Comparison of ENCODE assay signal across 9 cellular contexts in the genomic region with DNA sequence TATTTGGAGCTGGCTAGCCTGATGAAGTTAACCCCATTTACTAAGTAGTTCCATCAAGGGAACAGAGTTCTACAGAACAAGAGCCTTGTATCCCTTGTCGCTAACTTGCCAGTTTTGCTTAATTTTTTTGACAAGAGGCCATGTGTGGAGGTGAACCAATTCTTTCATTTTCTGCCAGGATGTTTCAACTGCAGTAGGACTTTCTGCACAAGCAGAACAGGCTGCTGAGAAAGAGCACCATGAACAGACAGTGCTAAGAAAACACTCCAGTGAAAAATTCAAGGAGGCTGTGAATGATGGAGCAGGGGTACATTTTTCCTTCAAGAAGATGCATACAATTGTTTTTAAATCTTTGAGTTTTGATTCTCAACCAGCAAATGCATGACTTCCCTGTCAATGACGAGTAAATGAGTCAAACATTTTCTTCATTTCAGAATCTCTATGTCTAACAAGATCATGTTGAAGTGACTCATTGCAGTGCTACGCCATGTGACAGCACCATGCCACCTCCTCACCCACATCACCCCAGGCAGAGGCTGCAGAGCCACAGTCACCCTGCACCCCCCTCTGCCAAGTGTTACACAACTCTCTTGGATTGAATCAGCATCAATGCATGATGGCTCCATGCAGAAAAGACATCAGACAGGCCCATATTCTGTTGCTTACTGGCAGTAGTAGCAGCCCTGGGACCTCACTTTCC.
DNase-seq lines count a peak whose midpoint lies in the region; ATAC-seq, FAIRE-seq and TF ChIP-seq lines count a peak whose summit lies in the region.
"Had no signal": no experiment of that assay in that cellular context is flagged by ENCODE, and none has a peak within 500 bp of the region (broad histone marks: within the 10 kb centered on the region; RNA-seq: fewer than 3 reads in every experiment).

No MANE protein-coding gene starts in this region.

- FAIRE-seq in kidney (lab: Jason Lieb, UNC), result no peak

- peak; percentile 100 for ATAC-seq in activated naive CD4-positive, alpha-beta T cell treated with anti-CD3 and anti-CD28 coated beads, Interleukin-2, amount 50 U/mL, for 72 hours
- peak; percentile 97 for ATAC-seq in stimulated activated effector memory CD8-positive, alpha-beta T cell treated with anti-CD3 and anti-CD28 coated beads, Interleukin-12 subunit alpha, Interleukin-12 subunit beta, amount 100 ng/mL, for 72 hours
- no peak for ATAC-seq in GM21825 (IDR thresholded peaks at IDR 0.05; ENCODE audit: unreplicated experiment)

- H3K9me3 Mint-ChIP-seq in activated naive CD4-positive, alpha-beta T cell treated with anti-CD3 and anti-CD28 coated beads, Interleukin-2, amount 50 U/mL, for 72 hours, result no peaks in the 10 kb centered on the region
- H3K9me3 Mint-ChIP-seq in stimulated activated effector memory CD8-positive, alpha-beta T cell treated with anti-CD3 and anti-CD28 coated beads, Interleukin-12 subunit alpha, Interleukin-12 subunit beta, amount 100 ng/mL, for 72 hours, result no peaks in the 10 kb centered on the region
- H3K9me3 Mint-ChIP-seq in Caco-2 (ENCODE audit: unreplicated experiment), result no peaks in the 10 kb centered on the region

- no TSS peak for BruUV-seq in Caco-2 (replicated peaks; lab: Mats Ljungman, UMichigan)

- peaks cover 0 to 6% of the 10 kb centered on the region in 2 donors for H3K36me3 Mint-ChIP-seq in activated naive CD4-positive, alpha-beta T cell treated with anti-CD3 and anti-CD28 coated beads, Interleukin-2, amount 50 U/mL, for 72 hours
- H3K36me3 Mint-ChIP-seq in stimulated activated effector memory CD8-positive, alpha-beta T cell treated with anti-CD3 and anti-CD28 coated beads, Interleukin-12 subunit alpha, Interleukin-12 subunit beta, amount 100 ng/mL, for 72 hours, result no peaks in the 10 kb centered on the region
- peaks cover 25% of the 10 kb centered on the region for H3K36me3 Mint-ChIP-seq in Caco-2 (ENCODE audit: insufficient read depth, unreplicated experiment)
- H3K36me3 Mint-ChIP-seq: brain had no signal

- H3K36me3 ChIP-seq in kidney (ENCODE audit: control insufficient read depth in 1 of 2, insufficient read depth in 2 of 2, low read length in 2 of 2) (no peaks in the 10 kb centered on the region), Caco-2 (ENCODE audit: control insufficient read depth, insufficient read depth, low read length) (no peaks in the 10 kb centered on the region)

- H3K4me3 ChIP-seq in Jurkat, Clone E6-1 (ENCODE audit: low read length), result no peak overlapping the region
- H3K4me3 ChIP-seq in kidney (ENCODE audit: low read length in 2 of 2), result no peak overlapping the region
- H3K4me3 ChIP-seq in Caco-2 (ENCODE audit: low read depth, low read length), result no peak overlapping the region

- H3K9me3 ChIP-seq in kidney (ENCODE audit: control insufficient read depth in 1 of 2, low read length in 2 of 2) (no peaks in the 10 kb centered on the region), Caco-2 (no peaks in the 10 kb centered on the region)

- H3K4me1 ChIP-seq in kidney (ENCODE audit: control insufficient read depth in 1 of 2, insufficient read depth in 1 of 2, low read depth in 1 of 2, low read length in 2 of 2) (no peaks in the 10 kb centered on the region), Caco-2 (no peaks in the 10 kb centered on the region)

- peak; percentile 83 for DNase-seq in AG08396 (ENCODE audit: low spot score)
- peak; percentile 54 for DNase-seq in Jurkat, Clone E6-1 (ENCODE audit: low read depth, low spot score)
- peak; percentile 70 to 73 for DNase-seq in activated naive CD4-positive, alpha-beta T cell treated with anti-CD3 and anti-CD28 coated beads, Interleukin-2, amount 50 U/mL, for 72 hours (ENCODE audit: low spot score in 2 of 2)
- DNase-seq in kidney, result peak; percentile 77
- peak; percentile 8 to 78 for DNase-seq in stimulated activated effector memory CD8-positive, alpha-beta T cell treated with anti-CD3 and anti-CD28 coated beads, Interleukin-12 subunit alpha, Interleukin-12 subunit beta, amount 100 ng/mL, for 72 hours (ENCODE audit: low spot score in 2 of 2)
- no peak for DNase-seq in DMS53 treated with DMSO at 0.1 percent for 48 hours (lab: John Stamatoyannopoulos, UW; ENCODE audit: unreplicated experiment)
- DNase-seq in Caco-2, result no peak

- intact Hi-C loops in kidney (cut with DNase I) (no loop called here), Caco-2 (cut with micrococcal nuclease; ENCODE audit: unreplicated experiment) (no loop called here)

- H3K4me1 Mint-ChIP-seq in stimulated activated effector memory CD8-positive, alpha-beta T cell treated with anti-CD3 and anti-CD28 coated beads, Interleukin-12 subunit alpha, Interleukin-12 subunit beta, amount 100 ng/mL, for 72 hours, result no peaks in the 10 kb centered on the region
- H3K4me1 Mint-ChIP-seq in Caco-2 (ENCODE audit: low read depth, unreplicated experiment), result no peaks in the 10 kb centered on the region

- no peaks in the 10 kb centered on the region for H3K27me3 Mint-ChIP-seq in Caco-2 (ENCODE audit: insufficient read depth, unreplicated experiment)
- H3K27me3 Mint-ChIP-seq: brain had no signal

- CTCF ChIA-PET in Caco-2 (lab: Charles Lee), result no interaction called here

- no peaks in the 10 kb centered on the region for H3K27me3 ChIP-seq in Caco-2 (replicated peaks; ENCODE audit: control insufficient read depth, insufficient read depth, low read length)

- H3K27ac Mint-ChIP-seq in activated naive CD4-positive, alpha-beta T cell treated with anti-CD3 and anti-CD28 coated beads, Interleukin-2, amount 50 U/mL, for 72 hours, result peak overlapping the region; percentile 40 to 81
- H3K27ac Mint-ChIP-seq in stimulated activated effector memory CD8-positive, alpha-beta T cell treated with anti-CD3 and anti-CD28 coated beads, Interleukin-12 subunit alpha, Interleukin-12 subunit beta, amount 100 ng/mL, for 72 hours, result no peak overlapping the region
- H3K27ac Mint-ChIP-seq in Caco-2 (ENCODE audit: unreplicated experiment), result no peak overlapping the region

- no peak for TF ChIP-seq CTCF in kidney (IDR thresholded peaks at IDR 0.05; ENCODE audit: borderline replicate concordance, extremely low read depth, insufficient read depth)
- TF ChIP-seq CTCF in Caco-2 (IDR thresholded peaks at IDR 0.05; ENCODE audit: insufficient read depth in 1 of 2, low read depth in 1 of 2, low read length in 1 of 2, severe bottlenecking in 1 of 2, unreplicated experiment in 1 of 2), result no peak

- H3K9ac ChIP-seq in kidney (ENCODE audit: low read length in 2 of 2), result no peak overlapping the region

- no peak overlapping the region for H3K4me3 Mint-ChIP-seq in stimulated activated effector memory CD8-positive, alpha-beta T cell treated with anti-CD3 and anti-CD28 coated beads, Interleukin-12 subunit alpha, Interleukin-12 subunit beta, amount 100 ng/mL, for 72 hours
- no peak overlapping the region for H3K4me3 Mint-ChIP-seq in Caco-2 (ENCODE audit: unreplicated experiment)
- H3K4me3 Mint-ChIP-seq: brain had no signal

- peak overlapping the region in 1 of 2 donors; percentile 23 for H3K27ac ChIP-seq in kidney (ENCODE audit: low read depth in 2 of 2, low read length in 2 of 2)

- POLR2A ChIA-PET in Caco-2 (lab: Charles Lee), result no interaction called here

Comparison
In these comparisons a context has a peak if more than half of its experiments do, and no peak if none do; other contexts are left out.
1. DNase-seq: peak in AG08396 (single experiment), Jurkat, Clone E6-1 (single experiment), activated naive CD4-positive, alpha-beta T cell treated with anti-CD3 and anti-CD28 coated beads, Interleukin-2, amount 50 U/mL, for 72 hours (2 of 2), kidney (single experiment) and stimulated activated effector memory CD8-positive, alpha-beta T cell treated with anti-CD3 and anti-CD28 coated beads, Interleukin-12 subunit alpha, Interleukin-12 subunit beta, amount 100 ng/mL, for 72 hours (2 of 2); none in DMS53 treated with DMSO at 0.1 percent for 48 hours (single experiment) and Caco-2 (0 of 2).
2. H3K27ac Mint-ChIP-seq: peak in activated naive CD4-positive, alpha-beta T cell treated with anti-CD3 and anti-CD28 coated beads, Interleukin-2, amount 50 U/mL, for 72 hours (2 of 2); none in stimulated activated effector memory CD8-positive, alpha-beta T cell treated with anti-CD3 and anti-CD28 coated beads, Interleukin-12 subunit alpha, Interleukin-12 subunit beta, amount 100 ng/mL, for 72 hours (single experiment) and Caco-2 (single experiment).